1 cellular context compared by ENCODE assay signal in genomic region chr5:76771705-76772405, GRCh38.
TF ChIP-seq lines count a peak whose summit lies in the region.

No MANE protein-coding gene starts in this region.

TF ChIP-seq in K562, 482 proteins besides CTCF, POLR2A, EP300 and RAD21:
- TF ChIP-seq, protein P1, sequence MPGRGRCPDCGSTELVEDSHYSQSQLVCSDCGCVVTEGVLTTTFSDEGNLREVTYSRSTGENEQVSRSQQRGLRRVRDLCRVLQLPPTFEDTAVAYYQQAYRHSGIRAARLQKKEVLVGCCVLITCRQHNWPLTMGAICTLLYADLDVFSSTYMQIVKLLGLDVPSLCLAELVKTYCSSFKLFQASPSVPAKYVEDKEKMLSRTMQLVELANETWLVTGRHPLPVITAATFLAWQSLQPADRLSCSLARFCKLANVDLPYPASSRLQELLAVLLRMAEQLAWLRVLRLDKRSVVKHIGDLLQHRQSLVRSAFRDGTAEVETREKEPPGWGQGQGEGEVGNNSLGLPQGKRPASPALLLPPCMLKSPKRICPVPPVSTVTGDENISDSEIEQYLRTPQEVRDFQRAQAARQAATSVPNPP (IDR thresholded peaks at IDR 0.05; ENCODE audit: borderline replicate concordance, insufficient read depth, insufficient read length), result no peak
- TF ChIP-seq SIN3B (IDR thresholded peaks at IDR 0.05; ENCODE audit: low read depth) (no peak), BRD4 (IDR thresholded peaks at IDR 0.05) (no peak), ZBTB17 (CRISPR knock-in tag; IDR thresholded peaks at IDR 0.05) (no peak)
- TF ChIP-seq, protein P2, sequence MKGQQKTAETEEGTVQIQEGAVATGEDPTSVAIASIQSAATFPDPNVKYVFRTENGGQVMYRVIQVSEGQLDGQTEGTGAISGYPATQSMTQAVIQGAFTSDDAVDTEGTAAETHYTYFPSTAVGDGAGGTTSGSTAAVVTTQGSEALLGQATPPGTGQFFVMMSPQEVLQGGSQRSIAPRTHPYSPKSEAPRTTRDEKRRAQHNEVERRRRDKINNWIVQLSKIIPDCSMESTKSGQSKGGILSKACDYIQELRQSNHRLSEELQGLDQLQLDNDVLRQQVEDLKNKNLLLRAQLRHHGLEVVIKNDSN (CRISPR knock-in tag; IDR thresholded peaks at IDR 0.05), result no peak
